Comparison of ENCODE assay signal across 12 cellular contexts in genomic region chr2:33108483-33109443, GRCh38.
DNase-seq lines count a peak whose midpoint lies in the region; ATAC-seq and TF ChIP-seq lines count a peak whose summit lies in the region.
"Had no signal": no experiment of that assay in that cellular context is flagged by ENCODE, and none has a peak within 500 bp of the region (broad histone marks: within the 10 kb centered on the region; RNA-seq: fewer than 3 reads in every experiment).

No MANE protein-coding gene starts in this region.

- ATAC-seq in thoracic aorta (ENCODE audit: insufficient number of reproducible peaks, low FRiP score, low read depth), result peak; percentile 59
- no peak for ATAC-seq in HG03460 (IDR thresholded peaks at IDR 0.05; ENCODE audit: unreplicated experiment)
- ATAC-seq: activated T-cell treated with anti-CD3 and anti-CD28 coated beads, Interleukin-2, amount 50 U/mL, for 4 hours; HepG2 had no signal

- no peaks in the 10 kb centered on the region for H3K36me3 ChIP-seq in thoracic aorta

- H3K4me1 ChIP-seq in thoracic aorta (ENCODE audit: control insufficient read depth in 1 of 2, low read depth in 2 of 2), result peaks cover 26 to 91% of the 10 kb centered on the region in 2 donors

- H3K27me3 ChIP-seq in thoracic aorta (replicated peaks; ENCODE audit: insufficient read depth), result no peaks in the 10 kb centered on the region

- TF ChIP-seq CTCF in thoracic aorta (IDR thresholded peaks at IDR 0.05), result no peak

- peak overlapping the region; percentile 48 for H3K4me3 ChIP-seq in thoracic aorta

- DNase-seq in M059J (ENCODE audit: low read depth) (peak; percentile 37), dermis blood vessel endothelial cell (peak; percentile 32), iris pigment epithelial cell (ENCODE audit: low read depth) (peak; percentile 32), thoracic aorta (ENCODE audit: low spot score) (no peak), NCI-H510A treated with DMSO at 0.1 percent for 48 hours (lab: John Stamatoyannopoulos, UW) (no peak), T-helper 9 cell (no peak), NCI-H1694 (lab: John Stamatoyannopoulos, UW) (no peak)
- DNase-seq: activated T-cell treated with anti-CD3 and anti-CD28 coated beads, Interleukin-2, amount 50 U/mL, for 4 hours; NCI-H2029 treated with DMSO at 0.1 percent for 48 hours; stimulated activated CD4-positive, alpha-beta T cell treated with anti-CD3 and anti-CD28 coated beads, Interleukin-4, amount 100 ng/mL, for 4 hours had no signal

- H3K27ac ChIP-seq in thoracic aorta, result peak overlapping the region; percentile 60 to 77

- no peaks in the 10 kb centered on the region for H3K9me3 ChIP-seq in thoracic aorta

Comparison
In these comparisons a context has a peak if more than half of its experiments do, and no peak if none do; other contexts are left out.
1. DNase-seq: peak in M059J (single experiment), dermis blood vessel endothelial cell (single experiment) and iris pigment epithelial cell (single experiment); none in thoracic aorta (single experiment), NCI-H510A treated with DMSO at 0.1 percent for 48 hours (single experiment), T-helper 9 cell (single experiment) and NCI-H1694 (single experiment).